8 cellular contexts compared by ENCODE assay signal in genomic region chr14:54567634-54568561, GRCh38. TPM values are rescaled to one million over a fixed set of nuclear protein-coding genes. Genes with fewer than 3 reads are reported as not detected.
DNase-seq lines count a peak whose midpoint lies in the region; ATAC-seq and TF ChIP-seq lines count a peak whose summit lies in the region.

No MANE protein-coding gene starts in this region.

- TF ChIP-seq CTCF in brain microvascular endothelial cell (IDR thresholded peaks at IDR 0.05; ENCODE audit: low read depth, low read length, missing control alignments) = no peak

- DNase-seq in COR-L47 (lab: John Stamatoyannopoulos, UW) (peak; percentile 35), T-helper 22 cell (ENCODE audit: low read depth) (peak; percentile 14), brain microvascular endothelial cell (peak; percentile 20), sciatic nerve (ENCODE audit: low spot score) (peak; percentile 79), epidermal melanocyte (ENCODE audit: insufficient read length, low spot score) (no peak)

- peak overlapping the region; percentile 73 for H3K27ac ChIP-seq in brain microvascular endothelial cell
- H3K27ac ChIP-seq in iPS-18a (ENCODE audit: low read length) = no peak overlapping the region

- in situ Hi-C loops in brain microvascular endothelial cell (cut with HindIII; ENCODE audit: low pct_ligation_motif_present, low sequenced_read_pairs) = no loop called here

- peak overlapping the region; percentile 42 for H3K9ac ChIP-seq in iPS-18a (ENCODE audit: low read length)

- ATAC-seq in HG03025 (IDR thresholded peaks at IDR 0.05; ENCODE audit: low FRiP score, unreplicated experiment) (peak; percentile 24), sciatic nerve (peak; percentile 11), GM21423 (IDR thresholded peaks at IDR 0.05; ENCODE audit: unreplicated experiment) (no peak)

- no peaks in the 10 kb centered on the region for H3K9me3 ChIP-seq in iPS-18a (ENCODE audit: control insufficient read depth, low read depth, low read length)

- peaks cover 13% of the 10 kb centered on the region for H3K4me1 ChIP-seq in iPS-18a (ENCODE audit: control insufficient read depth, low read depth, low read length)

- H3K36me3 ChIP-seq in brain microvascular endothelial cell (replicated peaks) (no peaks in the 10 kb centered on the region), iPS-18a (ENCODE audit: control insufficient read depth, low read depth, low read length) (no peaks in the 10 kb centered on the region)

- intact Hi-C loops in sciatic nerve (cut with DNase I) = loop anchor here (2.0 to 5.0 kb wide), 2 partner anchors 123 to 204 kb away; no protein-coding TSS in a partner anchor

- H3K27me3 ChIP-seq in brain microvascular endothelial cell (replicated peaks) (no peaks in the 10 kb centered on the region), iPS-18a (ENCODE audit: control insufficient read depth, insufficient read depth, low read length) (peaks cover 57% of the 10 kb centered on the region)

- H3K4me3 ChIP-seq in brain microvascular endothelial cell (ENCODE audit: low read depth, low read length) = peak overlapping the region; percentile 78
- H3K4me3 ChIP-seq in iPS-18a (ENCODE audit: low read length) = peak overlapping the region; percentile 72

RNA-seq across cellular contexts. Expression of gene SAMD4A, which starts 1.0 kb away (rescaled TPM):
- 59.2 TPM for total RNA-seq in sciatic nerve

RNA-seq across cellular contexts. Expression of gene CGRRF1, which starts 58.2 kb away (rescaled TPM):
- 31.9 TPM for total RNA-seq in sciatic nerve
